Comparison of ENCODE assay signal across 9 cellular contexts in genomic region chr2:228446732-228447131, GRCh38.
DNase-seq lines count a peak whose midpoint lies in the region; TF ChIP-seq lines count a peak whose summit lies in the region.
"Had no signal": no experiment of that assay in that cellular context is flagged by ENCODE, and none has a peak within 500 bp of the region (broad histone marks: within the 10 kb centered on the region; RNA-seq: fewer than 3 reads in every experiment).

No MANE protein-coding gene starts in this region.

- H3K9me2 ChIP-seq in neural cell (ENCODE audit: insufficient read depth, low read length), result no peaks in the 10 kb centered on the region

- no peak overlapping the region for H3K4me2 ChIP-seq in neural cell (ENCODE audit: low read length)

- H3K36me3 ChIP-seq in adipocyte (ENCODE audit: control insufficient read depth, insufficient read depth, low read length, severe bottlenecking) (no peaks in the 10 kb centered on the region), neural cell (ENCODE audit: insufficient read depth, low read length) (no peaks in the 10 kb centered on the region)

- H3K4me1 ChIP-seq in adipocyte (ENCODE audit: control insufficient read depth, insufficient read depth, low read length), result no peaks in the 10 kb centered on the region

- H3K27me3 ChIP-seq in adipocyte (replicated peaks; ENCODE audit: control insufficient read depth, insufficient read depth, low read length), result no peaks in the 10 kb centered on the region
- H3K27me3 ChIP-seq in neural cell (ENCODE audit: insufficient read depth, low read depth, low read length), result no peaks in the 10 kb centered on the region

- H2AFZ ChIP-seq in neural cell (ENCODE audit: low read depth, low read length), result no peak overlapping the region

- no peak for TF ChIP-seq EP300 in neural cell (conservative IDR thresholded peaks at IDR 0.05; ENCODE audit: poor library complexity, severe bottlenecking)

- H3K9ac ChIP-seq in adipocyte (ENCODE audit: low read length), result no peak overlapping the region
- no peak overlapping the region for H3K9ac ChIP-seq in neural cell (ENCODE audit: low read length)

- no peak for TF ChIP-seq RAD21 in neural cell (conservative IDR thresholded peaks at IDR 0.05)

- no peaks in the 10 kb centered on the region for H4K20me1 ChIP-seq in neural cell (ENCODE audit: insufficient read depth)

- H3K79me2 ChIP-seq in neural cell (replicated peaks; ENCODE audit: insufficient read depth, low read length), result no peaks in the 10 kb centered on the region

- no peak overlapping the region for H3K27ac ChIP-seq in neural cell (ENCODE audit: low read length)

- H3K4me3 ChIP-seq in adipocyte (ENCODE audit: low read length), result no peak overlapping the region
- H3K4me3 ChIP-seq in neural cell (ENCODE audit: low read length), result no peak overlapping the region

- peak; percentile 42 for DNase-seq in GM04504 (ENCODE audit: low read depth)
- DNase-seq in NCI-H187 (lab: John Stamatoyannopoulos, UW), result peak; percentile 70 to 73
- peak; percentile 38 for DNase-seq in adipocyte (ENCODE audit: low read depth)
- no peak for DNase-seq in activated T-cell treated with anti-CD3 and anti-CD28 coated beads, Interleukin-2, amount 50 U/mL, for 1 hour
- DNase-seq in HUDEP-2 (lab: John Stamatoyannopoulos, UW; ENCODE audit: unreplicated experiment in 76 of 76), result no peak
- no peak for DNase-seq in T-helper 9 cell
- DNase-seq: kidney, NCI-H2029 had no signal

- H3K9me3 ChIP-seq in adipocyte (ENCODE audit: control insufficient read depth, low read length) (peaks cover 10% of the 10 kb centered on the region), neural cell (ENCODE audit: low read length) (no peaks in the 10 kb centered on the region)

- no peak for TF ChIP-seq CTCF in neural cell (IDR thresholded peaks at IDR 0.05; ENCODE audit: poor library complexity, severe bottlenecking)

- no peaks in the 10 kb centered on the region for H3F3A ChIP-seq in neural cell (ENCODE audit: insufficient read depth, low read length, poor library complexity, severe bottlenecking)

TF ChIP-seq in neural cell, 6 proteins besides CTCF, POLR2A, EP300 and RAD21:
- TF ChIP-seq REST (IDR thresholded peaks at IDR 0.05; ENCODE audit: borderline replicate concordance), result peak; percentile 57
- TF ChIP-seq EZH2 (IDR thresholded peaks at IDR 0.05; ENCODE audit: borderline replicate concordance, insufficient read depth, low read length, poor library complexity, severe bottlenecking), result no peak

Comparison
In these comparisons a context has a peak if more than half of its experiments do, and no peak if none do; other contexts are left out.
1. DNase-seq: peak in GM04504 (single experiment), NCI-H187 (2 of 2) and adipocyte (single experiment); none in activated T-cell treated with anti-CD3 and anti-CD28 coated beads, Interleukin-2, amount 50 U/mL, for 1 hour (single experiment), HUDEP-2 (0 of 76) and T-helper 9 cell (single experiment).